Comparison of ENCODE assay signal across 8 cellular contexts in genomic region chr16:68005786-68006286, GRCh38. TPM values are rescaled to one million over a fixed set of nuclear protein-coding genes. Genes with fewer than 3 reads are reported as not detected.
A peak's percentile ranks its signal among the peaks of the same experiment; 100 is the strongest.
DNase-seq lines count a peak whose midpoint lies in the region; ATAC-seq and TF ChIP-seq lines count a peak whose summit lies in the region.

No MANE protein-coding gene starts in this region.

- WGBS in SK-N-SH (ENCODE audit: low lambda C conversion rate), result 60% methylated on average over 6 of the region's 6 CpGs

- no peaks in the 10 kb centered on the region for H3K27me3 ChIP-seq in SK-N-SH (ENCODE audit: insufficient read depth)

- TF ChIP-seq RAD21 in SK-N-SH (IDR thresholded peaks at IDR 0.05; ENCODE audit: low read length), result no peak

- H3K27me3 Mint-ChIP-seq in IgD-negative memory B cell, result no peaks in the 10 kb centered on the region
- H3K27me3 Mint-ChIP-seq in activated CD4-positive, alpha-beta memory T cell treated with anti-CD3 and anti-CD28 coated beads for 36 hours, result no peaks in the 10 kb centered on the region

- H3K36me3 Mint-ChIP-seq in IgD-negative memory B cell, result no peaks in the 10 kb centered on the region
- H3K36me3 Mint-ChIP-seq in activated CD4-positive, alpha-beta memory T cell treated with anti-CD3 and anti-CD28 coated beads for 36 hours, result no peaks in the 10 kb centered on the region

- no peaks in the 10 kb centered on the region for H3K36me3 ChIP-seq in SK-N-SH (replicated peaks in 1 of 2; ENCODE audit: control insufficient read depth in 1 of 2, insufficient read depth in 2 of 2, low read length in 1 of 2)

- H3K9me3 Mint-ChIP-seq in IgD-negative memory B cell, result no peaks in the 10 kb centered on the region
- H3K9me3 Mint-ChIP-seq in activated CD4-positive, alpha-beta memory T cell treated with anti-CD3 and anti-CD28 coated beads for 36 hours, result no peaks in the 10 kb centered on the region

- no peak overlapping the region for H3K27ac ChIP-seq in SK-N-SH (ENCODE audit: low read depth in 2 of 2, low read length in 1 of 2)

- H3K4me3 Mint-ChIP-seq in IgD-negative memory B cell, result peak overlapping the region in 3 of 4 donors; percentile 68 to 80 (median 71)
- no peak overlapping the region for H3K4me3 Mint-ChIP-seq in activated CD4-positive, alpha-beta memory T cell treated with anti-CD3 and anti-CD28 coated beads for 36 hours

- TF ChIP-seq CTCF in fibroblast of villous mesenchyme (IDR thresholded peaks at IDR 0.05; ENCODE audit: insufficient read depth, low read depth, low read length), result no peak
- TF ChIP-seq CTCF in SK-N-SH (IDR thresholded peaks at IDR 0.05), result no peak

- ATAC-seq in sciatic nerve, result peak; percentile 84
- no peak for ATAC-seq in HG03342 (IDR thresholded peaks at IDR 0.05; ENCODE audit: unreplicated experiment)
- no peak for ATAC-seq in HG02938 (IDR thresholded peaks at IDR 0.05; ENCODE audit: unreplicated experiment)

- H3K9me3 ChIP-seq in SK-N-SH, result no peaks in the 10 kb centered on the region

- H3K4me3 ChIP-seq in fibroblast of villous mesenchyme (ENCODE audit: low read depth, low read length) (no peak overlapping the region), SK-N-SH (ENCODE audit: low read depth in 2 of 2, low read length in 1 of 2) (no peak overlapping the region)

- TF ChIP-seq EP300 in SK-N-SH (IDR thresholded peaks at IDR 0.05; ENCODE audit: borderline replicate concordance in 1 of 2, low read depth in 1 of 2, low read length in 1 of 2), result no peak

- no peak overlapping the region for H3K4me2 ChIP-seq in SK-N-SH

- no peaks in the 10 kb centered on the region for H3K79me2 ChIP-seq in SK-N-SH (ENCODE audit: insufficient read depth)

- H2AFZ ChIP-seq in SK-N-SH (ENCODE audit: low read depth), result no peak overlapping the region

- CTCF ChIA-PET in activated CD4-positive, alpha-beta memory T cell treated with anti-CD3 and anti-CD28 coated beads for 36 hours (lab: Charles Lee), result interaction anchor here (0.7 to 2.2 kb wide), 8 partner anchors 10 to 515 kb away, joined by 3 to 11 read pairs (median 3); partner anchors contain the start of genes DDX28 and DUS2
- CTCF ChIA-PET in SK-N-SH (lab: Yijun Ruan, JAX), result interaction anchor here (1.0 to 2.6 kb wide), 5 partner anchors 12 to 78 kb away, joined by 3 to 14 read pairs (median 4); no protein-coding TSS in a partner anchor

- POLR2A ChIA-PET in activated CD4-positive, alpha-beta memory T cell treated with anti-CD3 and anti-CD28 coated beads for 36 hours (lab: Charles Lee), result interaction anchor here (0.6 to 2.6 kb wide), 4 partner anchors 17 to 109 kb away, joined by 3 to 17 read pairs (median 4); partner anchors contain the start of genes DDX28 and DUS2
- POLR2A ChIA-PET in SK-N-SH (lab: Yijun Ruan, JAX), result no interaction called here

- no peaks in the 10 kb centered on the region for H3K9me2 ChIP-seq in SK-N-SH

- peak; percentile 55 for DNase-seq in activated CD4-positive, alpha-beta memory T cell treated with anti-CD3 and anti-CD28 coated beads for 36 hours
- DNase-seq in fibroblast of villous mesenchyme (ENCODE audit: low read depth) (peak; percentile 73), sciatic nerve (ENCODE audit: low spot score) (no peak), SK-N-SH (no peak), cerebellar cortex (ENCODE audit: low spot score) (no peak)

- H3K9ac ChIP-seq in SK-N-SH, result no peak overlapping the region

- peaks cover 12 to 22% (median 17%) of the 10 kb centered on the region in 3 donors for H3K4me1 Mint-ChIP-seq in IgD-negative memory B cell
- peaks cover 29% of the 10 kb centered on the region for H3K4me1 Mint-ChIP-seq in activated CD4-positive, alpha-beta memory T cell treated with anti-CD3 and anti-CD28 coated beads for 36 hours (ENCODE audit: low read depth)

- no peaks in the 10 kb centered on the region for H4K20me1 ChIP-seq in SK-N-SH (ENCODE audit: insufficient read depth)

- peak overlapping the region; percentile 40 to 92 (median 83) for H3K27ac Mint-ChIP-seq in IgD-negative memory B cell
- H3K27ac Mint-ChIP-seq in activated CD4-positive, alpha-beta memory T cell treated with anti-CD3 and anti-CD28 coated beads for 36 hours, result peak overlapping the region; percentile 78

- H3K4me1 ChIP-seq in SK-N-SH (ENCODE audit: control insufficient read depth in 1 of 2, insufficient read depth in 2 of 2, low read depth in 1 of 2, low read length in 1 of 2), result no peaks in the 10 kb centered on the region

- intact Hi-C loops in activated CD4-positive, alpha-beta memory T cell treated with anti-CD3 and anti-CD28 coated beads for 36 hours (cut with micrococcal nuclease), result no loop called here
- intact Hi-C loops in sciatic nerve (cut with DNase I), result no loop called here

- no peaks in the 10 kb centered on the region for H3F3A ChIP-seq in SK-N-SH (replicated peaks; ENCODE audit: insufficient read depth)

TF ChIP-seq in SK-N-SH, 30 proteins besides CTCF, POLR2A, EP300 and RAD21 (continues in another document):
- TF ChIP-seq NRF1 (IDR thresholded peaks at IDR 0.05; ENCODE audit: low read depth, low read length) (no peak), CHD2 (IDR thresholded peaks at IDR 0.05; ENCODE audit: low read length, partially characterized antibody) (no peak), NFIC (IDR thresholded peaks at IDR 0.05; ENCODE audit: borderline replicate concordance) (no peak), FOXM1 (IDR thresholded peaks at IDR 0.05; ENCODE audit: low read depth) (no peak), JUND (IDR thresholded peaks at IDR 0.05) (no peak), ZBTB33 (IDR thresholded peaks at IDR 0.05; ENCODE audit: borderline replicate concordance, low read depth) (no peak), USF2 (IDR thresholded peaks at IDR 0.05; ENCODE audit: borderline replicate concordance, low read depth, low read length) (no peak), TAF1 (IDR thresholded peaks at IDR 0.05; ENCODE audit: borderline replicate concordance, low read depth, low read length) (no peak), GABPA (IDR thresholded peaks at IDR 0.05; ENCODE audit: low read depth) (no peak), MEF2A (IDR thresholded peaks at IDR 0.05; ENCODE audit: borderline replicate concordance, low read depth) (no peak), RFX5 (IDR thresholded peaks at IDR 0.05; ENCODE audit: low read length) (no peak), EZH2phosphoT487 (IDR thresholded peaks at IDR 0.05; ENCODE audit: borderline replicate concordance, low read depth) (no peak)

RNA-seq across cellular contexts. Expression of gene DPEP2, which starts 6.6 kb away (rescaled TPM):
- polyA plus RNA-seq in IgD-negative memory B cell (45.3 TPM), SK-N-SH (2012; rRNA removed) (not detected in 2 replicates)
- total RNA-seq in activated CD4-positive, alpha-beta memory T cell treated with anti-CD3 and anti-CD28 coated beads for 36 hours, result 1 to 10 TPM; 3.9 to 5.3 TPM
- total RNA-seq in fibroblast of villous mesenchyme (under 0.01 TPM in 1 of 2 replicates, not detected in the other), sciatic nerve (4.4 TPM)
- polyA plus RNA-seq in SK-N-SH (2012; cell fraction: cytosol; rRNA removed), result not detected in 2 replicates
- polyA plus RNA-seq in SK-N-SH (2012; cell fraction: nucleus; rRNA removed), result not detected in 2 replicates

RNA-seq across cellular contexts. Expression of gene DPEP2NB, which starts 9.9 kb away (rescaled TPM):
- polyA plus RNA-seq in IgD-negative memory B cell, result not detected
- not detected for total RNA-seq in activated CD4-positive, alpha-beta memory T cell treated with anti-CD3 and anti-CD28 coated beads for 36 hours
- total RNA-seq in fibroblast of villous mesenchyme, result under 0.01 TPM in 1 of 2 replicates, not detected in the other
- not detected for total RNA-seq in sciatic nerve
- polyA plus RNA-seq in SK-N-SH (2012; rRNA removed), result not detected in 2 replicates
- not detected in 2 replicates for polyA plus RNA-seq in SK-N-SH (2012; cell fraction: cytosol; rRNA removed)
- polyA plus RNA-seq in SK-N-SH (2012; cell fraction: nucleus; rRNA removed), result not detected in 2 replicates

RNA-seq across cellular contexts. Expression of gene DDX28, which starts 17.2 kb away (rescaled TPM):
- 35.8 TPM for polyA plus RNA-seq in IgD-negative memory B cell
- 10 to 100 TPM; 12.8 to 14.5 TPM for total RNA-seq in activated CD4-positive, alpha-beta memory T cell treated with anti-CD3 and anti-CD28 coated beads for 36 hours
- total RNA-seq in fibroblast of villous mesenchyme, result 12.1 and 13.2 TPM in 2 replicates
- 6.3 TPM for total RNA-seq in sciatic nerve
- 10.8 and 12.0 TPM in 2 replicates for polyA plus RNA-seq in SK-N-SH (2012; rRNA removed)
- polyA plus RNA-seq in SK-N-SH (2012; cell fraction: cytosol; rRNA removed), result 7.0 and 10.5 TPM in 2 replicates
- 7.4 and 9.3 TPM in 2 replicates for polyA plus RNA-seq in SK-N-SH (2012; cell fraction: nucleus; rRNA removed)

RNA-seq across cellular contexts. Expression of gene DUS2, which starts 17.2 kb away (rescaled TPM):
- 68.3 TPM for polyA plus RNA-seq in IgD-negative memory B cell
- total RNA-seq in activated CD4-positive, alpha-beta memory T cell treated with anti-CD3 and anti-CD28 coated beads for 36 hours, result 10 to 100 TPM; 29.2 to 29.4 TPM
- total RNA-seq in fibroblast of villous mesenchyme, result 14.5 and 19.4 TPM in 2 replicates
- 14.7 TPM for total RNA-seq in sciatic nerve
- 16.1 and 16.5 TPM in 2 replicates for polyA plus RNA-seq in SK-N-SH (2012; rRNA removed)
- polyA plus RNA-seq in SK-N-SH (2012; cell fraction: cytosol; rRNA removed), result 12.5 and 13.5 TPM in 2 replicates
- 34.3 and 35.8 TPM in 2 replicates for polyA plus RNA-seq in SK-N-SH (2012; cell fraction: nucleus; rRNA removed)

RNA-seq across cellular contexts. Expression of gene DPEP3, which starts 25.5 kb away (rescaled TPM):
- polyA plus RNA-seq in IgD-negative memory B cell, result not detected
- total RNA-seq in activated CD4-positive, alpha-beta memory T cell treated with anti-CD3 and anti-CD28 coated beads for 36 hours, result not detected
- total RNA-seq in fibroblast of villous mesenchyme, result not detected in 2 replicates
- not detected for total RNA-seq in sciatic nerve
- polyA plus RNA-seq in SK-N-SH (2012; rRNA removed), result not detected in 2 replicates
- not detected in 2 replicates for polyA plus RNA-seq in SK-N-SH (2012; cell fraction: cytosol; rRNA removed)
- polyA plus RNA-seq in SK-N-SH (2012; cell fraction: nucleus; rRNA removed), result not detected in 2 replicates

Comparison
In these comparisons a context has a peak if more than half of its experiments do, and no peak if none do; other contexts are left out.
1. DNase-seq: peak in activated CD4-positive, alpha-beta memory T cell treated with anti-CD3 and anti-CD28 coated beads for 36 hours (single experiment) and fibroblast of villous mesenchyme (single experiment); none in sciatic nerve (single experiment), SK-N-SH (single experiment) and cerebellar cortex (single experiment).